ENCODE assay signal across 9 cellular contexts in the genomic region with DNA sequence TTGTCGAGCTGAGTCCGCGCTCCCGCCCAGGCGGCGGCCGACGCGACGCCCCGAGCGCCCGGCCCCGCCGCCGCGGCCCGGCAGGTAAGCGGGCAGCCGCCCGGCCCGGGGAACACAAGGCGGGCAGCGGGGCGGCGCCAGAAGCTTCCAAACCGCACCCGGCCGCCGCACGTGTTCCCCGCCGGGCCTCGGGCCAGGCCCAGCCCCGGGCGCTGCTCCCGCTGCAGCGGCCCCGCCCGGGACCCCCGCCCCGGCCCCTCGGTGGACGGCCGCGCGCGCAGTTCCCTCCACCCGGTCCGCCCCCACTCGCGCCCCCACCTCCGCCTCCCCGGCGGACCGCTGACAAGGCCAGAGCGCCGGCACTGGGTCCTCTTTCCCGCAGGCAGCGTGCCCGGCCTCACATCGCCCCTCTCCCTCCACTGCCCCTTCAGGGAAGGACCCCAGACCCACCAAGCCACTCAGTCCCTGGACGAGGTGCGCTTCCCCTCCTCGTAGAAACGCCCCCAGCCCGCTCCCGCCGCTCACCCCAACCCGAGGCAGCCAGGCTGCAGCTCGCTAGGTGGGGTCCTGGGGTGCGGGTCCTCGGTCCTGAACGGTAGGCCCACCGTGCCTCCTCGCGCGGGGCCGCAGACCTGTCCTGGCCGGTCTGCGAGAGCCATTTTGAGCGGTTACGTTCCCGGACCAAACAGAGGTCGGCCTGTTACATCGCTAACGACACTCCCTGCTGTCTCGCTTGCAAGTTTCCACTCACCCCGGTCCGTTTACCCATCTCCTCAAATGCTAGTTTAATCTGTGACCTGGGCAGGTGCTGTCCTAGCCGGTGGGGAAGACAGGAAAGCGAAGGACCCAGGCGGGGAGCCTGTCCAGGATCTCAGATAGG. TPM values are rescaled to one million over a fixed set of nuclear protein-coding genes. Genes with fewer than 3 reads are reported as not detected.
DNase-seq lines count a peak whose midpoint lies in the region; ATAC-seq, FAIRE-seq and TF ChIP-seq lines count a peak whose summit lies in the region.
"Had no signal": no experiment of that assay in that cellular context is flagged by ENCODE, and none has a peak within 500 bp of the region (broad histone marks: within the 10 kb centered on the region; RNA-seq: fewer than 3 reads in every experiment).

No MANE protein-coding gene starts in this region.

- no peak overlapping the region for H2AK5ac ChIP-seq in H1 (ENCODE audit: low read depth, low read length)

- peak overlapping the region; percentile 31 for H4K5ac ChIP-seq in H1 (ENCODE audit: insufficient read length, low read depth, low read length)

- H3K9me2 ChIP-seq in SU-DHL-6 (replicated peaks; ENCODE audit: insufficient read depth, low read length): no peaks in the 10 kb centered on the region

- H4K8ac ChIP-seq in H1 (ENCODE audit: extremely low read depth, insufficient read depth, low read length): peak overlapping the region; percentile 88

- H3K27ac ChIP-seq in SU-DHL-6 (ENCODE audit: low read depth, low read length) (peak overlapping the region; percentile 38; the same call in 1 of the 2 replicates), H1 (ENCODE audit: low read depth, low read length) (peak overlapping the region; percentile 38; the same call in 1 of the 2 replicates), muscle layer of duodenum (ENCODE audit: low read length) (peak overlapping the region; percentile 31), vagina (peak overlapping the region; percentile 51)

- H2BK15ac ChIP-seq in H1 (ENCODE audit: low read length): no peak overlapping the region

- CTCF ChIA-PET in H1 (lab: Charles Lee; ENCODE audit: partially characterized antibody): no interaction called here

- DNase-seq in activated CD4-positive, alpha-beta T cell treated with anti-CD3 and anti-CD28 coated beads for 48 hours: peak; percentile 23
- DNase-seq in activated CD4-positive, alpha-beta T cell treated with anti-CD3 and anti-CD28 coated beads, Interleukin-2, amount 50 U/mL, for 4 hours: no peak
- DNase-seq in H1 (ENCODE audit: low read depth in 1 of 2, low spot score in 2 of 2): peak in 1 of 2 experiments; percentile 73
- no peak for DNase-seq in vagina (ENCODE audit: extremely low spot score in 2 of 2)
- no peak for DNase-seq in T1000 (lab: John Stamatoyannopoulos, UW)

- H3K27me3 ChIP-seq in SU-DHL-6 (ENCODE audit: low read length) (no peaks in the 10 kb centered on the region), H1 (replicated peaks in 1 of 4; ENCODE audit: control insufficient read depth in 3 of 4, extremely low read depth in 1 of 4, insufficient read depth in 3 of 4, low read length in 3 of 4) (no peaks in the 10 kb centered on the region), muscle layer of duodenum (ENCODE audit: low read depth, low read length) (no peaks in the 10 kb centered on the region), vagina (no peaks in the 10 kb centered on the region)

- no peak for TF ChIP-seq EP300 in H1 (IDR thresholded peaks at IDR 0.05; ENCODE audit: borderline replicate concordance in 1 of 2, low read depth in 2 of 2, low read length in 2 of 2)

- H2BK12ac ChIP-seq in H1 (ENCODE audit: low read depth, low read length): no peak overlapping the region

- H3K4me3 ChIP-seq in SU-DHL-6 (ENCODE audit: insufficient read depth, low read length, poor library complexity, severe bottlenecking) (peak overlapping the region; percentile 99), H1 (ENCODE audit: extremely low read depth in 1 of 4, insufficient read depth in 2 of 4, low read depth in 3 of 4, low read length in 4 of 4) (peak overlapping the region; percentile 77 to 89 (median 86)), muscle layer of duodenum (ENCODE audit: low read depth in 1 of 2, low read length in 2 of 2) (peak overlapping the region; percentile 75 to 99), vagina (peak overlapping the region; percentile 93 to 97)

- H3K18ac ChIP-seq in H1 (ENCODE audit: extremely low read depth, low read length): peak overlapping the region; percentile 71

- H3K14ac ChIP-seq in H1 (ENCODE audit: insufficient read length): no peak overlapping the region

- peak overlapping the region; percentile 89 for H3K4me2 ChIP-seq in SU-DHL-6 (ENCODE audit: low read depth, low read length, poor library complexity, severe bottlenecking)
- H3K4me2 ChIP-seq in H1 (ENCODE audit: insufficient read depth in 1 of 2, low read depth in 2 of 2, low read length in 2 of 2): peak overlapping the region; percentile 72 to 80

- no peak overlapping the region for H2AFZ ChIP-seq in SU-DHL-6 (ENCODE audit: low read depth, low read length, severe bottlenecking)
- H2AFZ ChIP-seq in H1 (ENCODE audit: low read length): no peak overlapping the region

- no peak for TF ChIP-seq CTCF in SU-DHL-6 (IDR thresholded peaks at IDR 0.05; ENCODE audit: insufficient read depth, low read length, poor library complexity, severe bottlenecking)
- TF ChIP-seq CTCF in H1 (IDR thresholded peaks at IDR 0.05; ENCODE audit: control extremely low read depth in 1 of 3, insufficient read depth in 1 of 3, low read depth in 1 of 3, low read length in 3 of 3): no peak
- no peak for TF ChIP-seq CTCF in vagina (IDR thresholded peaks at IDR 0.05)

- no peaks in the 10 kb centered on the region for H3K9me3 ChIP-seq in SU-DHL-6 (ENCODE audit: insufficient read depth, low read length)
- H3K9me3 ChIP-seq in H1 (ENCODE audit: insufficient read depth in 2 of 2, low read depth in 1 of 2, low read length in 1 of 2): no peaks in the 10 kb centered on the region
- H3K9me3 ChIP-seq in muscle layer of duodenum (ENCODE audit: control insufficient read depth in 1 of 2, low read length in 2 of 2): no peaks in the 10 kb centered on the region
- H3K9me3 ChIP-seq in vagina: no peaks in the 10 kb centered on the region

- H3K36me3 ChIP-seq in SU-DHL-6 (ENCODE audit: low read length) (no peaks in the 10 kb centered on the region), H1 (ENCODE audit: control insufficient read depth in 2 of 4, insufficient read depth in 4 of 4, low read length in 3 of 4) (peaks cover 6 to 23% (median 13%) of the 10 kb centered on the region in 4 experiments; a peak in 6 of 8 replicates), muscle layer of duodenum (ENCODE audit: control insufficient read depth in 1 of 2, insufficient read depth in 2 of 2, low read length in 2 of 2) (peaks cover 2 to 12% of the 10 kb centered on the region in 2 donors), vagina (peaks cover 0 to 8% of the 10 kb centered on the region in 2 donors)

- peak in 1 of 2 experiments; percentile 31; a peak in 1 of 3 replicates for TF ChIP-seq POLR2A in H1 (IDR thresholded peaks at IDR 0.05; ENCODE audit: control extremely low read depth in 1 of 2, low read depth in 2 of 2, low read length in 2 of 2)
- no peak for TF ChIP-seq POLR2A in vagina (IDR thresholded peaks at IDR 0.05)

- POLR2A ChIA-PET in H1 (lab: Charles Lee; ENCODE audit: partially characterized antibody): interaction anchor here (0.7 to 2.5 kb wide), 14 partner anchors 10 to 191 kb away, joined by 3 to 18 read pairs (median 4); partner anchors contain the start of gene RNU6ATAC

- peak overlapping the region; percentile 63 for H4K91ac ChIP-seq in H1 (replicated peaks; ENCODE audit: insufficient read length, low read length)

- peaks cover 18% of the 10 kb centered on the region for H3K79me1 ChIP-seq in H1 (ENCODE audit: low read depth, low read length)

- H2BK5ac ChIP-seq in H1 (ENCODE audit: low read depth, low read length): peak overlapping the region; percentile 6; the same call in 1 of the 2 replicates

- H3K23ac ChIP-seq in H1 (ENCODE audit: insufficient read length): no peak overlapping the region

- H3K79me2 ChIP-seq in SU-DHL-6 (ENCODE audit: insufficient read depth, low read length) (peaks cover 42% of the 10 kb centered on the region), H1 (ENCODE audit: control insufficient read depth in 1 of 2, insufficient read depth in 2 of 2, low read length in 2 of 2) (peaks cover 22 to 45% of the 10 kb centered on the region in 2 experiments; a peak in 3 of 4 replicates)

- H4K20me1 ChIP-seq in SU-DHL-6 (ENCODE audit: low read depth, low read length): peaks cover 4% of the 10 kb centered on the region; the same call in 1 of the 2 replicates
- H4K20me1 ChIP-seq in H1 (replicated peaks in 1 of 2; ENCODE audit: control insufficient read depth in 1 of 2, insufficient read depth in 2 of 2, low read length in 2 of 2): peaks cover 10 to 22% of the 10 kb centered on the region in 2 experiments

- FAIRE-seq in H1 (lab: Jason Lieb, UNC): no peak
- FAIRE-seq: islet of Langerhans had no signal

- intact Hi-C loops in vagina (cut with DNase I): no loop called here

- H2BK20ac ChIP-seq in H1 (ENCODE audit: low read length): no peak overlapping the region

- peak; percentile 30 for ATAC-seq in HG02852 (IDR thresholded peaks at IDR 0.05; ENCODE audit: unreplicated experiment)

- H3K23me2 ChIP-seq in H1 (ENCODE audit: low read depth, low read length): peaks cover 9% of the 10 kb centered on the region; the same call in 1 of the 2 replicates

- H3K9ac ChIP-seq in SU-DHL-6 (ENCODE audit: low read length) (peak overlapping the region; percentile 100), H1 (replicated peaks in 1 of 4; ENCODE audit: extremely low read depth in 1 of 4, low read depth in 3 of 4, low read length in 3 of 4) (peak overlapping the region; percentile 86 to 95 (median 88))

- no peak overlapping the region for H2BK120ac ChIP-seq in H1 (replicated peaks; ENCODE audit: low read depth, low read length)

- no peak for TF ChIP-seq RAD21 in H1 (IDR thresholded peaks at IDR 0.05 in 1 of 2, conservative IDR thresholded peaks at IDR 0.05 in 1 of 2; ENCODE audit: low read depth in 2 of 2, low read length in 2 of 2)

- 2% methylated on average over 57 of the region's 93 CpGs; no CpG with 5 or more reads in 1 of the 2 experiments for WGBS in H1 (ENCODE audit: extremely low coverage in 1 of 2, insufficient coverage in 1 of 2, insufficient read length in 1 of 2, insufficient replicate concordance in 2 of 2, low coverage in 1 of 2, low lambda C conversion rate in 2 of 2, missing lambda C conversion rate in 1 of 2), 2 experiments

- no peak overlapping the region for H3K4ac ChIP-seq in H1 (replicated peaks; ENCODE audit: insufficient read length, low read depth, low read length)

- peaks cover 6 to 28% (median 17%) of the 10 kb centered on the region in 4 experiments for H3K4me1 ChIP-seq in H1 (replicated peaks in 1 of 4; ENCODE audit: control insufficient read depth in 3 of 4, insufficient read depth in 4 of 4, low read length in 3 of 4)
- H3K4me1 ChIP-seq in muscle layer of duodenum (ENCODE audit: control insufficient read depth in 1 of 2, insufficient read depth in 2 of 2, low read length in 2 of 2): peaks cover 13 to 52% of the 10 kb centered on the region in 2 donors
- peaks cover 48% of the 10 kb centered on the region for H3K4me1 ChIP-seq in vagina

- peaks cover 3% of the 10 kb centered on the region; the same call in 1 of the 2 replicates for H3F3A ChIP-seq in SU-DHL-6 (ENCODE audit: insufficient read depth)

- no peak overlapping the region for H3K56ac ChIP-seq in H1 (replicated peaks; ENCODE audit: insufficient read length, low read depth, low read length)

RNA-seq across cellular contexts. Expression of gene WDR5, which starts 0.5 kb away (rescaled TPM):
- 68.1 and 69.7 TPM in 2 replicates for total RNA-seq in H1 (2021; fragmentation: NEBNext Ultra II Directional; extraction: Animal tissue kit (Norgen Biotek cat#: 25700))
- 38.4 and 60.6 TPM in 2 replicates for polyA plus RNA-seq in H1 (2011; rRNA removed)
- 56.9 TPM for polyA plus RNA-seq in H1 (2011; cell fraction: cytosol; rRNA removed)
- polyA plus RNA-seq in H1 (2011; cell fraction: nucleus; rRNA removed): 76.4 TPM
- 42.0 to 58.2 TPM (median 56.5 TPM) in 4 replicates for polyA plus RNA-seq in H1 (2012, experiment 1 of 2)
- polyA plus RNA-seq in H1 (2012, experiment 2 of 2): 44.3 TPM
- polyA plus RNA-seq in H1 (2013, experiment 1 of 2): 35.2 TPM
- 36.8 TPM for polyA plus RNA-seq in H1 (2013, experiment 2 of 2)
- 22.2 and 24.4 TPM in 2 replicates for polyA minus RNA-seq in H1 (2011; rRNA and poly(A)+ RNA removed)
- polyA minus RNA-seq in H1 (2011; cell fraction: cytosol; rRNA and poly(A)+ RNA removed): 25.7 TPM
- 26.3 TPM for polyA minus RNA-seq in H1 (2011; cell fraction: nucleus; rRNA and poly(A)+ RNA removed)
- total RNA-seq in vagina: 16.7 TPM

RNA-seq across cellular contexts. Expression of gene RNU6ATAC, which starts 28.0 kb away (rescaled TPM):
- total RNA-seq in H1 (2021; fragmentation: NEBNext Ultra II Directional; extraction: Animal tissue kit (Norgen Biotek cat#: 25700)): 159 and 179 TPM in 2 replicates
- not detected in 2 replicates for polyA plus RNA-seq in H1 (2011; rRNA removed)
- not detected for polyA plus RNA-seq in H1 (2011; cell fraction: cytosol; rRNA removed)
- not detected for polyA plus RNA-seq in H1 (2011; cell fraction: nucleus; rRNA removed)
- not detected in 4 replicates for polyA plus RNA-seq in H1 (2012, experiment 1 of 2)
- not detected for polyA plus RNA-seq in H1 (2012, experiment 2 of 2)
- not detected for polyA plus RNA-seq in H1 (2013, experiment 1 of 2)
- polyA plus RNA-seq in H1 (2013, experiment 2 of 2): not detected
- polyA minus RNA-seq in H1 (2011; rRNA and poly(A)+ RNA removed): under 0.01 TPM in 2 replicates
- 3,004 TPM for polyA minus RNA-seq in H1 (2011; cell fraction: cytosol; rRNA and poly(A)+ RNA removed)
- polyA minus RNA-seq in H1 (2011; cell fraction: nucleus; rRNA and poly(A)+ RNA removed): under 0.01 TPM
- not detected for total RNA-seq in vagina

Comparison
In these comparisons a context has a peak if more than half of its experiments do, and no peak if none do; other contexts are left out.
1. RNA of gene RNU6ATAC, which starts 28.0 kb away (total RNA-seq): 159 to 179 TPM in H1; not detected in vagina (single experiment); every median in the first group is over 100 times any median in the second.
2. Peak in every context shown above with its lines, with median percentiles within 50 percentile points of each other: H3K27ac ChIP-seq and H3K4me3 ChIP-seq.